In the genomic region with DNA sequence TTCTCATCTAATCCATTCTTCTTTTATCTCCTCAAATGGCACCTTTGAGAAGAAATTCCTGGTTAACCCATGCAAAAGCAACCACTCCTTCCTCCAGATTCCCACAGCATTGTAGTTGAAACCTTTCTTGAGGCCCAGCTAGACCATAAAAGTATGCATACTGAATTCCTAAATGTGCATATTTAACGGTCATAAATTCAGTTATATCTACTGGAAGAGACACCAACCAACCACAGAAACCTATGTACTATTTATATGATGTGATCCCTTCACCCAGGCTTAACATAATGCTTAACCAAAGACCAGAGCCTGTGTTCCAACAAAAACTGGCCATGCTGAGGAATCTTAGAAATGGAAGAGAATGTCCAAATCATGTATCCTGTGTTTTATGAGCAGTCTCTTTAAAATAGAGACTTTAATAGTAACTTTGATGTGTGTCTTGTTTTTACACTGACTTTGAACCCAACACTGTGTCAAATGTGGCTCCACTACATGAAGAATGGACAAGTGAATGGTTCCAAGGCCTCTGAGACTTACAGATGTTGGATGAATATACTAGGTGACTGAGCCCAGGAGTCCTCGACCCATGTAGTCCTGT, we compare ENCODE assay signal across 13 cellular contexts. TPM values are rescaled to one million over a fixed set of nuclear protein-coding genes. Genes with fewer than 3 reads are reported as not detected.
DNase-seq lines count a peak whose midpoint lies in the region; ATAC-seq, FAIRE-seq and TF ChIP-seq lines count a peak whose summit lies in the region.
"Had no signal": no experiment of that assay in that cellular context is flagged by ENCODE, and none has a peak within 500 bp of the region (broad histone marks: within the 10 kb centered on the region; RNA-seq: fewer than 3 reads in every experiment).

No MANE protein-coding gene starts in this region.

- H3K4me1 Mint-ChIP-seq in activated B cell treated with CpG ODN at 0.5 μM for 24 hours = peaks cover 59% of the 10 kb centered on the region

- POLR2A ChIA-PET in A549 (lab: Yijun Ruan, JAX) (no interaction called here), activated B cell treated with CpG ODN at 0.5 μM for 24 hours (lab: Charles Lee) (interaction anchor here (0.6 to 13.9 kb wide), 14 partner anchors 8 to 253 kb away, joined by 3 to 195 read pairs (median 10); a partner anchor contains a TSS)

- H3K4me3 ChIP-seq in A549 (no peak overlapping the region), DOHH2 (ENCODE audit: low read length) (peak overlapping the region; percentile 67), hepatocyte (no peak overlapping the region)
- H3K4me3 ChIP-seq: ascending aorta, ovary had no signal

- H3K9me2 ChIP-seq in DOHH2 (replicated peaks; ENCODE audit: control insufficient read depth, low read length) (no peaks in the 10 kb centered on the region), hepatocyte (replicated peaks; ENCODE audit: insufficient read depth) (no peaks in the 10 kb centered on the region)

- H3K9me3 Mint-ChIP-seq in activated B cell treated with CpG ODN at 0.5 μM for 24 hours = no peaks in the 10 kb centered on the region

- TF ChIP-seq CTCF in A549 (IDR thresholded peaks at IDR 0.05) (no peak), DOHH2 (IDR thresholded peaks at IDR 0.05; ENCODE audit: low read depth, low read length, poor library complexity, severe bottlenecking) (no peak), activated B cell treated with CpG ODN at 0.5 μM for 24 hours (IDR thresholded peaks at IDR 0.05) (no peak), hepatocyte (IDR thresholded peaks at IDR 0.05; ENCODE audit: poor library complexity) (no peak)

- H3K27ac ChIP-seq in A549 = peak overlapping the region; percentile 13 to 96; a peak in 4 of 6 replicates
- peak overlapping the region; percentile 82 for H3K27ac ChIP-seq in DOHH2 (ENCODE audit: low read depth, low read length)
- H3K27ac ChIP-seq in hepatocyte = peak overlapping the region; percentile 46
- H3K27ac ChIP-seq: ascending aorta, ovary had no signal

- H3K27me3 ChIP-seq in DOHH2 (ENCODE audit: control insufficient read depth, low read length) (no peaks in the 10 kb centered on the region), hepatocyte (no peaks in the 10 kb centered on the region)
- H3K27me3 ChIP-seq: ascending aorta, heart left ventricle, ovary had no signal

- DNase-seq in A549 (ENCODE audit: low read depth in 1 of 2, low spot score in 1 of 2) = no peak
- DNase-seq in activated B cell treated with CpG ODN at 0.5 μM for 24 hours = no peak
- no peak for DNase-seq in hepatocyte (ENCODE audit: low spot score)
- no peak for DNase-seq in SW 1271 (lab: John Stamatoyannopoulos, UW)
- DNase-seq in RPMI8226 = no peak
- DNase-seq: heart left ventricle, left ventricle myocardium superior, NCI-H446 treated with DMSO at 0.1 percent for 48 hours, ovary had no signal

- H3K36me3 ChIP-seq in DOHH2 (ENCODE audit: control insufficient read depth, low read length) (peaks cover 13% of the 10 kb centered on the region), hepatocyte (replicated peaks; ENCODE audit: insufficient read depth, low read depth) (no peaks in the 10 kb centered on the region)
- H3K36me3 ChIP-seq: ascending aorta, heart left ventricle, ovary had no signal

- peak overlapping the region; percentile 92 for H3K27ac Mint-ChIP-seq in activated B cell treated with CpG ODN at 0.5 μM for 24 hours

- H3K27me3 Mint-ChIP-seq in activated B cell treated with CpG ODN at 0.5 μM for 24 hours = no peaks in the 10 kb centered on the region

- no peak overlapping the region for H2AFZ ChIP-seq in hepatocyte

- no peak for TF ChIP-seq EP300 in A549 (IDR thresholded peaks at IDR 0.05)

- H3K79me2 ChIP-seq in DOHH2 (ENCODE audit: control insufficient read depth, low read length) = peaks cover 39% of the 10 kb centered on the region
- peaks cover 31% of the 10 kb centered on the region for H3K79me2 ChIP-seq in hepatocyte

- 67% methylated on average over 2 of the region's 2 CpGs for WGBS in A549 (ENCODE audit: missing lambda C conversion rate)
- WGBS in hepatocyte (ENCODE audit: low lambda C conversion rate, missing lambda C conversion rate) = 80% methylated on average over 2 of the region's 2 CpGs

- TF ChIP-seq POLR2A in A549 (IDR thresholded peaks at IDR 0.05; ENCODE audit: low read length) = no peak

- peak overlapping the region; percentile 70 for H3K4me3 Mint-ChIP-seq in activated B cell treated with CpG ODN at 0.5 μM for 24 hours

- no peaks in the 10 kb centered on the region for H4K20me1 ChIP-seq in DOHH2 (ENCODE audit: control insufficient read depth, insufficient read depth, low read depth, low read length)
- no peaks in the 10 kb centered on the region for H4K20me1 ChIP-seq in hepatocyte (ENCODE audit: insufficient read depth, poor library complexity, severe bottlenecking)

- TF ChIP-seq RAD21 in A549 (conservative IDR thresholded peaks at IDR 0.05 in 1 of 2, IDR thresholded peaks at IDR 0.05 in 1 of 2) = no peak

- no peak for FAIRE-seq in A549 (lab: Jason Lieb, UNC)

- peaks cover 11% of the 10 kb centered on the region for H3K36me3 Mint-ChIP-seq in activated B cell treated with CpG ODN at 0.5 μM for 24 hours (ENCODE audit: low read depth)

- CTCF ChIA-PET in A549 (lab: Yijun Ruan, JAX) = interaction anchor here (6.9 kb wide), 1 partner anchor 239 kb away, joined by 70 read pairs; no protein-coding TSS in a partner anchor
- CTCF ChIA-PET in activated B cell treated with CpG ODN at 0.5 μM for 24 hours (lab: Charles Lee) = interaction anchor here (0.8 to 10.4 kb wide), 14 partner anchors 8 to 252 kb away, joined by 3 to 131 read pairs (median 6); a partner anchor contains a TSS

- H3K9me3 ChIP-seq in A549 (no peaks in the 10 kb centered on the region), DOHH2 (ENCODE audit: control insufficient read depth, insufficient read depth, low read length) (no peaks in the 10 kb centered on the region), hepatocyte (ENCODE audit: low read depth) (no peaks in the 10 kb centered on the region)
- H3K9me3 ChIP-seq: ascending aorta, heart left ventricle, ovary had no signal

- H3F3A ChIP-seq in DOHH2 (ENCODE audit: control insufficient read depth, insufficient read depth) = peaks cover 10% of the 10 kb centered on the region

- ATAC-seq in A549 (no peak), activated B cell treated with CpG ODN at 0.5 μM for 24 hours (ENCODE audit: low read depth) (no peak), GM18520 (IDR thresholded peaks at IDR 0.05; ENCODE audit: unreplicated experiment) (no peak), HG02852 (IDR thresholded peaks at IDR 0.05; ENCODE audit: unreplicated experiment) (no peak)
- ATAC-seq: heart left ventricle, left ventricle myocardium superior had no signal

- H3K4me2 ChIP-seq in A549 (no peak overlapping the region), DOHH2 (ENCODE audit: low read length) (peak overlapping the region; percentile 89), hepatocyte (no peak overlapping the region)

- intact Hi-C loops in activated B cell treated with CpG ODN at 0.5 μM for 24 hours (cut with micrococcal nuclease) = loop anchor here (1.0 kb wide), 3 partner anchors 14 to 103 kb away; a partner anchor contains a TSS

- H3K4me1 ChIP-seq in A549 = peaks cover 30% of the 10 kb centered on the region
- peaks cover 57% of the 10 kb centered on the region for H3K4me1 ChIP-seq in DOHH2 (ENCODE audit: control insufficient read depth, low read length)
- peaks cover 29% of the 10 kb centered on the region for H3K4me1 ChIP-seq in hepatocyte (ENCODE audit: insufficient read depth)

TF ChIP-seq in A549, 52 proteins besides CTCF, POLR2A, EP300 and RAD21:
- TF ChIP-seq MAZ (IDR thresholded peaks at IDR 0.05; ENCODE audit: borderline replicate concordance, low read depth, low read length) (no peak), ESRRA (IDR thresholded peaks at IDR 0.05; ENCODE audit: borderline replicate concordance, low read length) (no peak), ZC3H11A (IDR thresholded peaks at IDR 0.05) (no peak), ZSCAN20 (CRISPR knock-in tag; IDR thresholded peaks at IDR 0.05) (no peak), RARB (CRISPR knock-in tag; IDR thresholded peaks at IDR 0.05) (no peak)
- TF ChIP-seq, protein P1, sequence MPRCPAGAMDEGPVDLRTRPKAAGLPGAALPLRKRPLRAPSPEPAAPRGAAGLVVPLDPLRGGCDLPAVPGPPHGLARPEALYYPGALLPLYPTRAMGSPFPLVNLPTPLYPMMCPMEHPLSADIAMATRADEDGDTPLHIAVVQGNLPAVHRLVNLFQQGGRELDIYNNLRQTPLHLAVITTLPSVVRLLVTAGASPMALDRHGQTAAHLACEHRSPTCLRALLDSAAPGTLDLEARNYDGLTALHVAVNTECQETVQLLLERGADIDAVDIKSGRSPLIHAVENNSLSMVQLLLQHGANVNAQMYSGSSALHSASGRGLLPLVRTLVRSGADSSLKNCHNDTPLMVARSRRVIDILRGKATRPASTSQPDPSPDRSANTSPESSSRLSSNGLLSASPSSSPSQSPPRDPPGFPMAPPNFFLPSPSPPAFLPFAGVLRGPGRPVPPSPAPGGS (IDR thresholded peaks at IDR 0.05) = no peak

RNA-seq across cellular contexts. Expression of a gene that starts 11.4 kb away (rescaled TPM):
- polyA plus RNA-seq in A549 (2011; rRNA removed) (18.7 and 20.5 TPM in 2 replicates), A549 (2017; fragmentation: RNase III; extraction: RNeasy Plus Mini Kit Qiagen cat#74134 plus additional on column Dnase treatment) (13.3 to 14.0 TPM (median 13.4 TPM) in 3 replicates), hepatocyte (12.6 and 14.0 TPM in 2 replicates)
- polyA plus RNA-seq in A549 (2012; cell fraction: cytosol; rRNA removed) = 31.2 and 38.1 TPM in 2 replicates
- polyA plus RNA-seq in A549 (2012; cell fraction: nucleus; rRNA removed) = 18.5 and 20.4 TPM in 2 replicates
- 40.0 and 64.7 TPM in 2 replicates for polyA minus RNA-seq in A549 (2011; rRNA and poly(A)+ RNA removed)
- total RNA-seq in activated B cell treated with CpG ODN at 0.5 μM for 24 hours (47.2 and 55.7 TPM in 2 replicates), hepatocyte (16.7 and 25.1 TPM in 2 replicates)
